ENCODE assay signal across 8 cellular contexts in genomic region chr16:21277927-21278706, GRCh38. TPM values are rescaled to one million over a fixed set of nuclear protein-coding genes. Genes with fewer than 3 reads are reported as not detected.
A peak's percentile ranks its signal among the peaks of the same experiment; 100 is the strongest.
DNase-seq lines count a peak whose midpoint lies in the region; ATAC-seq lines count a peak whose summit lies in the region.

Gene CRYM, minus strand, starts transcription at chr16:21278290. Its CDS starts 39 bp downstream, at chr16:21278251.

- H3K36me3 Mint-ChIP-seq in activated naive CD8-positive, alpha-beta T cell, result no peaks in the 10 kb centered on the region

- H3K27ac Mint-ChIP-seq in activated naive CD8-positive, alpha-beta T cell, result no peak within 1 kb of the TSS

- in situ Hi-C loops in G401 (cut with HindIII; ENCODE audit: low sequenced_read_pairs), result no loop called here

- DNase-seq in G401 (ENCODE audit: low spot score) (peak; percentile 82), NOMO-1 treated with DMSO at 0.1 percent for 48 hours (lab: John Stamatoyannopoulos, UW; ENCODE audit: unreplicated experiment) (peak; percentile 25), left ventricle myocardium superior (peak; percentile 86), renal cortical epithelial cell (ENCODE audit: low read depth) (peak; percentile 12)

- ATAC-seq in HG02885 (IDR thresholded peaks at IDR 0.05; ENCODE audit: poor library complexity, unreplicated experiment) (peak; percentile 60), left ventricle myocardium superior (peak; percentile 95), GM18502 (IDR thresholded peaks at IDR 0.05; ENCODE audit: poor library complexity, unreplicated experiment) (no peak), HG03135 (IDR thresholded peaks at IDR 0.05; ENCODE audit: unreplicated experiment) (no peak)

- H3K27me3 Mint-ChIP-seq in activated naive CD8-positive, alpha-beta T cell, result peaks cover 54% of the 10 kb centered on the region

- peak within 1 kb of the TSS; percentile 46 for H3K4me3 Mint-ChIP-seq in activated naive CD8-positive, alpha-beta T cell

- no peaks in the 10 kb centered on the region for H3K9me3 Mint-ChIP-seq in activated naive CD8-positive, alpha-beta T cell (ENCODE audit: low read depth)

- intact Hi-C loops in left ventricle myocardium superior (cut with micrococcal nuclease), result no loop called here

- H3K4me1 Mint-ChIP-seq in activated naive CD8-positive, alpha-beta T cell (ENCODE audit: low read depth), result peaks cover 6% of the 10 kb centered on the region

RNA-seq across cellular contexts. Expression of gene CRYM, which starts in this region (rescaled TPM):
- total RNA-seq in G401 (2014; rRNA removed; shearing (Covaris generic)), result not detected in 2 replicates
- total RNA-seq in left ventricle myocardium superior (78.2 TPM), renal cortical epithelial cell (4.7 and 5.0 TPM in 2 replicates)

Comparison
In these comparisons a context has a peak if more than half of its experiments do, and no peak if none do; other contexts are left out.
1. RNA of gene CRYM (total RNA-seq): 78.2 TPM in left ventricle myocardium superior (single experiment); 4.7 to 5.0 TPM in renal cortical epithelial cell and not detected in G401; every median in the first group is over 10 times any median in the second.
2. Peak in DNase-seq in G401; RNA of the gene not detected or under 1 TPM.
3. DNase-seq: peak in every context shown above with its lines; median percentile 86 in left ventricle myocardium superior; 82 in G401; 25 in NOMO-1 treated with DMSO at 0.1 percent for 48 hours; 12 in renal cortical epithelial cell.
4. ATAC-seq: peak in HG02885 (single experiment) and left ventricle myocardium superior (single experiment); none in GM18502 (single experiment) and HG03135 (single experiment).